In genomic region chr1:192700834-192701271, GRCh38 we compare ENCODE assay signal across 11 cellular contexts.
DNase-seq lines count a peak whose midpoint lies in the region; ATAC-seq and FAIRE-seq lines count a peak whose summit lies in the region.
"Had no signal": no experiment of that assay in that cellular context is flagged by ENCODE, and none has a peak within 500 bp of the region (broad histone marks: within the 10 kb centered on the region; RNA-seq: fewer than 3 reads in every experiment).

No MANE protein-coding gene starts in this region.

- DNase-seq in AG08395 (ENCODE audit: low spot score) = peak; percentile 82
- DNase-seq in HTR-8/SVneo (ENCODE audit: insufficient read length, low spot score) = peak; percentile 41
- DNase-seq in amniotic epithelial cell (ENCODE audit: low read depth) = peak; percentile 98
- DNase-seq in kidney tubule cell (ENCODE audit: low spot score) = peak; percentile 81
- no peak for DNase-seq in cerebellar cortex (ENCODE audit: low spot score)
- no peak for DNase-seq in activated CD4-positive, alpha-beta T cell treated with anti-CD3 and anti-CD28 coated beads, Interleukin-2, amount 50 U/mL, for 4 hours
- DNase-seq in stimulated activated CD4-positive, alpha-beta T cell treated with anti-CD3 and anti-CD28 coated beads, Interleukin-4, amount 100 ng/mL, for 24 hours = no peak
- DNase-seq: activated CD4-positive, alpha-beta T cell treated with anti-CD3 and anti-CD28 coated beads, Interleukin-2, amount 50 U/mL, for 48 hours; CD4-positive, alpha-beta memory T cell; left colon had no signal

- no peak for FAIRE-seq in HTR-8/SVneo (lab: Jason Lieb, UNC)

- ATAC-seq in GM19452 (IDR thresholded peaks at IDR 0.05; ENCODE audit: unreplicated experiment) = no peak
- ATAC-seq: left colon had no signal

Comparison
In these comparisons a context has a peak if more than half of its experiments do, and no peak if none do; other contexts are left out.
1. DNase-seq: peak in AG08395 (single experiment), HTR-8/SVneo (single experiment), amniotic epithelial cell (single experiment) and kidney tubule cell (single experiment); none in cerebellar cortex (single experiment), activated CD4-positive, alpha-beta T cell treated with anti-CD3 and anti-CD28 coated beads, Interleukin-2, amount 50 U/mL, for 4 hours (0 of 2) and stimulated activated CD4-positive, alpha-beta T cell treated with anti-CD3 and anti-CD28 coated beads, Interleukin-4, amount 100 ng/mL, for 24 hours (single experiment).